In genomic region chr9:37963936-37964739, GRCh38 we compare ENCODE assay signal across 8 cellular contexts.
DNase-seq lines count a peak whose midpoint lies in the region; ATAC-seq lines count a peak whose summit lies in the region.

No MANE protein-coding gene starts in this region.

- no peak overlapping the region for H3K4me2 ChIP-seq in trophoblast cell (ENCODE audit: low read length)

- no peak overlapping the region for H4K91ac ChIP-seq in trophoblast cell (ENCODE audit: low read depth, low read length)

- H3K36me3 ChIP-seq in mucosa of rectum (ENCODE audit: control insufficient read depth in 2 of 2, insufficient read depth in 2 of 2, low read length in 2 of 2) (no peaks in the 10 kb centered on the region), trophoblast cell (ENCODE audit: control insufficient read depth in 1 of 2, insufficient read depth in 2 of 2, low read length in 2 of 2) (peaks cover 27 to 49% of the 10 kb centered on the region in 2 experiments)

- peak overlapping the region in 1 of 2 donors; percentile 58 for H3K9ac ChIP-seq in mucosa of rectum (ENCODE audit: low read depth in 1 of 2, low read length in 2 of 2)
- H3K9ac ChIP-seq in trophoblast cell (ENCODE audit: low read length), result no peak overlapping the region

- peaks cover 41 to 49% of the 10 kb centered on the region in 2 donors for H3K4me1 ChIP-seq in mucosa of rectum (ENCODE audit: control insufficient read depth in 2 of 2, insufficient read depth in 2 of 2, low read length in 2 of 2)
- H3K4me1 ChIP-seq in trophoblast cell (ENCODE audit: control insufficient read depth in 1 of 2, insufficient read depth in 2 of 2, low read length in 2 of 2), result peaks cover 2 to 8% of the 10 kb centered on the region in 2 experiments

- no peak overlapping the region for H4K8ac ChIP-seq in trophoblast cell (ENCODE audit: low read depth, low read length)

- peaks cover 2% of the 10 kb centered on the region for H3K79me2 ChIP-seq in trophoblast cell (ENCODE audit: control insufficient read depth, insufficient read depth, low read length, poor library complexity)

- no peaks in the 10 kb centered on the region for H3K27me3 ChIP-seq in mucosa of rectum (ENCODE audit: control insufficient read depth in 2 of 2, insufficient read depth in 2 of 2, low read length in 2 of 2)
- H3K27me3 ChIP-seq in trophoblast cell (ENCODE audit: insufficient read depth, low read length), result no peaks in the 10 kb centered on the region

- H3K27ac ChIP-seq in mucosa of rectum (ENCODE audit: low read depth in 2 of 2, low read length in 2 of 2) (peak overlapping the region; percentile 76 to 78), trophoblast cell (ENCODE audit: low read depth, low read length) (no peak overlapping the region)

- no peak overlapping the region for H3K4ac ChIP-seq in trophoblast cell (ENCODE audit: low read depth, low read length)

- H2BK5ac ChIP-seq in trophoblast cell (ENCODE audit: low read depth, low read length, poor library complexity), result no peak overlapping the region

- ATAC-seq in HG03571 (IDR thresholded peaks at IDR 0.05; ENCODE audit: unreplicated experiment), result no peak
- ATAC-seq in GM21423 (IDR thresholded peaks at IDR 0.05; ENCODE audit: unreplicated experiment), result no peak
- no peak for ATAC-seq in GM18517 (IDR thresholded peaks at IDR 0.05; ENCODE audit: unreplicated experiment)

- no peak overlapping the region for H3K23ac ChIP-seq in trophoblast cell (ENCODE audit: low read length)

- H3K18ac ChIP-seq in trophoblast cell (ENCODE audit: low read length), result no peak overlapping the region

- no peak overlapping the region for H2BK12ac ChIP-seq in trophoblast cell (ENCODE audit: low read length)

- H2AK5ac ChIP-seq in trophoblast cell (ENCODE audit: low read length), result no peak overlapping the region

- DNase-seq in DMS79 treated with DMSO at 0.1 percent for 48 hours (lab: John Stamatoyannopoulos, UW) (peak; percentile 22), NCI-H510A treated with DMSO at 0.1 percent for 48 hours (lab: John Stamatoyannopoulos, UW) (peak; percentile 48), dedifferentiated amniotic fluid mesenchymal stem cell (ENCODE audit: extremely low spot score) (peak; percentile 91), trophoblast cell (no peak)

- no peak overlapping the region for H3K4me3 ChIP-seq in mucosa of rectum (ENCODE audit: low read length in 2 of 2)
- no peak overlapping the region for H3K4me3 ChIP-seq in trophoblast cell (ENCODE audit: low read depth, low read length)

- no peak overlapping the region for H4K12ac ChIP-seq in trophoblast cell (ENCODE audit: low read depth, low read length)

- no peak overlapping the region for H3K14ac ChIP-seq in trophoblast cell (ENCODE audit: low read length)

- H3K9me3 ChIP-seq in mucosa of rectum (ENCODE audit: control insufficient read depth in 2 of 2, low read length in 2 of 2) (no peaks in the 10 kb centered on the region), trophoblast cell (ENCODE audit: insufficient read depth, low read depth, low read length) (no peaks in the 10 kb centered on the region)

- H2AFZ ChIP-seq in trophoblast cell (ENCODE audit: insufficient read depth, low read length, poor library complexity), result no peak overlapping the region

- no peaks in the 10 kb centered on the region for H3K79me1 ChIP-seq in trophoblast cell (ENCODE audit: low read length)

- no CpG with 5 or more reads among the region's 15 CpGs for whole genome bisulfite sequencing in trophoblast cell (ENCODE audit: extremely low coverage, insufficient coverage, insufficient read length)

- no peak overlapping the region for H2BK120ac ChIP-seq in trophoblast cell (ENCODE audit: insufficient read depth, low read length, poor library complexity)

Comparison
In these comparisons a context has a peak if more than half of its experiments do, and no peak if none do; other contexts are left out.
1. DNase-seq: peak in DMS79 treated with DMSO at 0.1 percent for 48 hours (single experiment), NCI-H510A treated with DMSO at 0.1 percent for 48 hours (single experiment) and dedifferentiated amniotic fluid mesenchymal stem cell (single experiment); none in trophoblast cell (0 of 2).